Comparison of ENCODE assay signal across 9 cellular contexts in genomic region chr18:76450912-76451421, GRCh38. TPM values are rescaled to one million over a fixed set of nuclear protein-coding genes. Genes with fewer than 3 reads are reported as not detected.
DNase-seq lines count a peak whose midpoint lies in the region; ATAC-seq and TF ChIP-seq lines count a peak whose summit lies in the region.
"Had no signal": no experiment of that assay in that cellular context is flagged by ENCODE, and none has a peak within 500 bp of the region (broad histone marks: within the 10 kb centered on the region; RNA-seq: fewer than 3 reads in every experiment).

No MANE protein-coding gene starts in this region.

- H3K27me3 Mint-ChIP-seq in activated CD8-positive, alpha-beta T cell treated with anti-CD3 and anti-CD28 coated beads, Interleukin-2, amount 10 ng/mL, durations not matched to agents 7 days and 5 days (ENCODE audit: low read depth), result peaks cover 18% of the 10 kb centered on the region
- H3K27me3 Mint-ChIP-seq in natural killer cell treated with Interleukin-12 subunit alpha and Interleukin-12 subunit beta and Interleukin-15 and Interleukin-18, amount 100 ng/mL, for 72 hours, result no peaks in the 10 kb centered on the region

- peak; percentile 35 to 47 for DNase-seq in NCI-H524 (lab: John Stamatoyannopoulos, UW)
- DNase-seq in NCI-H524 treated with DMSO at 0.1 percent for 48 hours (lab: John Stamatoyannopoulos, UW), result no peak
- peak; percentile 58 for DNase-seq in HT1080 (ENCODE audit: low read depth)
- no peak for DNase-seq in activated CD8-positive, alpha-beta T cell treated with anti-CD3 and anti-CD28 coated beads, Interleukin-2, amount 10 ng/mL, durations not matched to agents 7 days and 5 days
- DNase-seq in fibroblast of villous mesenchyme (ENCODE audit: low read depth), result peak; percentile 79
- DNase-seq in natural killer cell treated with Interleukin-12 subunit alpha and Interleukin-12 subunit beta and Interleukin-15 and Interleukin-18, amount 100 ng/mL, for 72 hours (ENCODE audit: low spot score), result no peak

- H3K4me3 ChIP-seq in fibroblast of villous mesenchyme (ENCODE audit: low read depth, low read length), result peak overlapping the region; percentile 61
- H3K4me3 ChIP-seq: A549 had no signal

- ATAC-seq in activated CD8-positive, alpha-beta T cell treated with anti-CD3 and anti-CD28 coated beads, Interleukin-2, amount 10 ng/mL, durations not matched to agents 7 days and 5 days, result peak; percentile 65
- ATAC-seq in natural killer cell treated with Interleukin-12 subunit alpha and Interleukin-12 subunit beta and Interleukin-15 and Interleukin-18, amount 100 ng/mL, for 72 hours, result peak; percentile 70 to 76
- no peak for ATAC-seq in HG03439 (IDR thresholded peaks at IDR 0.05; ENCODE audit: unreplicated experiment)
- no peak for ATAC-seq in GM21717 (IDR thresholded peaks at IDR 0.05; ENCODE audit: unreplicated experiment)
- ATAC-seq: A549 had no signal

- peak overlapping the region; percentile 79 for H3K4me3 Mint-ChIP-seq in activated CD8-positive, alpha-beta T cell treated with anti-CD3 and anti-CD28 coated beads, Interleukin-2, amount 10 ng/mL, durations not matched to agents 7 days and 5 days
- peak overlapping the region; percentile 91 for H3K4me3 Mint-ChIP-seq in natural killer cell treated with Interleukin-12 subunit alpha and Interleukin-12 subunit beta and Interleukin-15 and Interleukin-18, amount 100 ng/mL, for 72 hours

- H3K9me3 Mint-ChIP-seq in activated CD8-positive, alpha-beta T cell treated with anti-CD3 and anti-CD28 coated beads, Interleukin-2, amount 10 ng/mL, durations not matched to agents 7 days and 5 days (ENCODE audit: insufficient read depth), result no peaks in the 10 kb centered on the region
- no peaks in the 10 kb centered on the region for H3K9me3 Mint-ChIP-seq in natural killer cell treated with Interleukin-12 subunit alpha and Interleukin-12 subunit beta and Interleukin-15 and Interleukin-18, amount 100 ng/mL, for 72 hours

- H3K4me1 Mint-ChIP-seq in activated CD8-positive, alpha-beta T cell treated with anti-CD3 and anti-CD28 coated beads, Interleukin-2, amount 10 ng/mL, durations not matched to agents 7 days and 5 days (ENCODE audit: low read depth), result peaks cover 14% of the 10 kb centered on the region
- peaks cover 40 to 49% of the 10 kb centered on the region in 2 donors for H3K4me1 Mint-ChIP-seq in natural killer cell treated with Interleukin-12 subunit alpha and Interleukin-12 subunit beta and Interleukin-15 and Interleukin-18, amount 100 ng/mL, for 72 hours (ENCODE audit: low read depth in 2 of 2)

- peak overlapping the region; percentile 26 for H3K27ac Mint-ChIP-seq in activated CD8-positive, alpha-beta T cell treated with anti-CD3 and anti-CD28 coated beads, Interleukin-2, amount 10 ng/mL, durations not matched to agents 7 days and 5 days
- H3K27ac Mint-ChIP-seq in natural killer cell treated with Interleukin-12 subunit alpha and Interleukin-12 subunit beta and Interleukin-15 and Interleukin-18, amount 100 ng/mL, for 72 hours, result peak overlapping the region; percentile 76 to 97

- no peaks in the 10 kb centered on the region for H3K36me3 Mint-ChIP-seq in activated CD8-positive, alpha-beta T cell treated with anti-CD3 and anti-CD28 coated beads, Interleukin-2, amount 10 ng/mL, durations not matched to agents 7 days and 5 days (ENCODE audit: low read depth)
- H3K36me3 Mint-ChIP-seq in natural killer cell treated with Interleukin-12 subunit alpha and Interleukin-12 subunit beta and Interleukin-15 and Interleukin-18, amount 100 ng/mL, for 72 hours, result no peaks in the 10 kb centered on the region

- no peak for TF ChIP-seq CTCF in fibroblast of villous mesenchyme (IDR thresholded peaks at IDR 0.05; ENCODE audit: insufficient read depth, low read depth, low read length)

- POLR2A ChIA-PET in activated CD8-positive, alpha-beta T cell treated with anti-CD3 and anti-CD28 coated beads, Interleukin-2, amount 10 ng/mL, durations not matched to agents 7 days and 5 days (lab: Charles Lee), result no interaction called here

- CTCF ChIA-PET in activated CD8-positive, alpha-beta T cell treated with anti-CD3 and anti-CD28 coated beads, Interleukin-2, amount 10 ng/mL, durations not matched to agents 7 days and 5 days (lab: Charles Lee), result interaction anchor here (1.2 to 1.3 kb wide), 2 partner anchors 8 to 52 kb away, joined by 4 to 5 read pairs; no protein-coding TSS in a partner anchor

RNA-seq across cellular contexts. Expression of gene ZNF516, which starts 44.1 kb away (rescaled TPM):
- total RNA-seq in HT1080 (2014; rRNA removed; shearing (Covaris generic)), result 4.0 and 5.3 TPM in 2 replicates
- polyA plus RNA-seq in HT1080 (2015; cell fraction: cytosol; rRNA removed), result 4.2 and 5.4 TPM in 2 replicates
- polyA plus RNA-seq in HT1080 (2015; cell fraction: nucleus; rRNA removed), result 8.9 and 11.3 TPM in 2 replicates
- 1 to 10 TPM; 2.5 to 3.3 TPM for total RNA-seq in activated CD8-positive, alpha-beta T cell treated with anti-CD3 and anti-CD28 coated beads, Interleukin-2, amount 10 ng/mL, durations not matched to agents 7 days and 5 days
- 50.6 and 53.1 TPM in 2 replicates for total RNA-seq in fibroblast of villous mesenchyme
- 10 to 100 TPM; 10.8 to 21.1 TPM for total RNA-seq in natural killer cell treated with Interleukin-12 subunit alpha and Interleukin-12 subunit beta and Interleukin-15 and Interleukin-18, amount 100 ng/mL, for 72 hours

Comparison
In these comparisons a context has a peak if more than half of its experiments do, and no peak if none do; other contexts are left out.
1. DNase-seq: peak in NCI-H524 (2 of 2), HT1080 (single experiment) and fibroblast of villous mesenchyme (single experiment); none in NCI-H524 treated with DMSO at 0.1 percent for 48 hours (single experiment), activated CD8-positive, alpha-beta T cell treated with anti-CD3 and anti-CD28 coated beads, Interleukin-2, amount 10 ng/mL, durations not matched to agents 7 days and 5 days (single experiment) and natural killer cell treated with Interleukin-12 subunit alpha and Interleukin-12 subunit beta and Interleukin-15 and Interleukin-18, amount 100 ng/mL, for 72 hours (single experiment).
2. ATAC-seq: peak in activated CD8-positive, alpha-beta T cell treated with anti-CD3 and anti-CD28 coated beads, Interleukin-2, amount 10 ng/mL, durations not matched to agents 7 days and 5 days (single experiment) and natural killer cell treated with Interleukin-12 subunit alpha and Interleukin-12 subunit beta and Interleukin-15 and Interleukin-18, amount 100 ng/mL, for 72 hours (2 of 2); none in HG03439 (single experiment) and GM21717 (single experiment).